In genomic region chr2:235102987-235103386, GRCh38 we compare ENCODE assay signal across 20 cellular contexts.
"Had no signal": no experiment of that assay in that cellular context is flagged by ENCODE, and none has a peak within 500 bp of the region (broad histone marks: within the 10 kb centered on the region; RNA-seq: fewer than 3 reads in every experiment).

No MANE protein-coding gene starts in this region.

- H3K4me1 ChIP-seq: colonic mucosa, foreskin keratinocyte, left lung, lower lobe of right lung had no signal

- H3K27me3 ChIP-seq: colonic mucosa, gastroesophageal sphincter, heart left ventricle, left lung had no signal

- DNase-seq: colonic mucosa; cortex of kidney; effector CD8-positive, alpha-beta T cell; effector memory CD8-positive, alpha-beta T cell; endodermal cell; erythroblast; foreskin keratinocyte; heart left ventricle; hippocampal formation; left cardiac atrium; left lung; left ventricle myocardium superior; lower lobe of right lung; mesenchymal stem cell; mucosa of descending colon had no signal

- H3K36me3 ChIP-seq: colonic mucosa, gastroesophageal sphincter, heart left ventricle, left lung, lower lobe of right lung had no signal

- H3K27ac ChIP-seq: colonic mucosa, epithelial cell of prostate, foreskin keratinocyte, gastroesophageal sphincter, heart left ventricle, left lung, lower lobe of right lung had no signal

- H3K9me3 ChIP-seq: colonic mucosa, gastroesophageal sphincter, heart left ventricle, left lung, lower lobe of right lung, mucosa of descending colon had no signal

- H3K4me3 Mint-ChIP-seq: dendritic cell treated with granulocyte-macrophage colony-stimulating factor and Interleukin-4, amounts not matched to agents 40 ng/mL and 50 ng/mL, for 4 days; effector memory CD8-positive, alpha-beta T cell; endodermal cell; mesothelial cell of epicardium had no signal

- H3K27ac Mint-ChIP-seq: dendritic cell treated with granulocyte-macrophage colony-stimulating factor and Interleukin-4, amounts not matched to agents 40 ng/mL and 50 ng/mL, for 4 days; effector memory CD8-positive, alpha-beta T cell; endodermal cell; mesothelial cell of epicardium had no signal

- H3K9me3 Mint-ChIP-seq: dendritic cell treated with granulocyte-macrophage colony-stimulating factor and Interleukin-4, amounts not matched to agents 40 ng/mL and 50 ng/mL, for 4 days; effector memory CD8-positive, alpha-beta T cell; endodermal cell; mesothelial cell of epicardium had no signal

- H3K4me3 ChIP-seq: colonic mucosa, gastroesophageal sphincter, heart left ventricle, left lung, lower lobe of right lung, mucosa of descending colon had no signal

- ATAC-seq: effector memory CD8-positive, alpha-beta T cell; esophagus mucosa; foreskin keratinocyte; gastroesophageal sphincter; left lung; left ventricle myocardium superior; lower lobe of right lung; mucosa of descending colon had no signal

- H3K36me3 Mint-ChIP-seq: mesothelial cell of epicardium had no signal
